In the genomic region with DNA sequence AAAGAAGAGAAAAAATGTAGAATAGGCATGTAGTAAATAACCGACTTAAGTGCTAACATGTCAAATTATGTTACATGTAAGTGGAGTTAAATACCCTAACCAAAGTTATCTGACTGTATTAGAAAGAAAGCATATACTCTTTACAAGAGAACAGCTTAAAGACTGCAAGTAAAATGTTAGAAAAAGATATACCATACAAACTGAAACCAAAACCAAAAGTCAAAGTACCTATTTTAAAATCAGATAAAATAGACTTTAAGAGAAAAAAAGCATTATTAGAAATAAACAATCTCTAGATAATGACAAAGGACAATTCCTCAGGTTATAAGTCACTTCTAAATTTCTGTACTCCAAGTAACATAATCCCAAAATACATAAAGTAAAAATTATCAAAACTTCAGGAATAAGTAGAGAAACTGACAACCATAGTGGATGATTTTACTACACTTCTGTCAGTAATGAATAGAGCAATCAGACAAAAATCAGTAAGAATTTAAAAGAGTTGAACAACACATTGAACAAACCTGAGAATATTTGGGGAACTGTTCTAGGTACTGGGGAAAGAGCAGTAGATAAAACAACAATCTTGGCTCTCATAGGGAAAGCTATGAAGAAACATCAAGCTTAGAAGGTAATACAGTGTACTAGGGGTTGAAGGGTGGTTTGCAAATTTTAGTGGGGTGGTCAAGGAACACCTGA, we compare ENCODE assay signal across 13 cellular contexts.
A peak's percentile ranks its signal among the peaks of the same experiment; 100 is the strongest.
DNase-seq lines count a peak whose midpoint lies in the region; ATAC-seq and TF ChIP-seq lines count a peak whose summit lies in the region.
"Had no signal": no experiment of that assay in that cellular context is flagged by ENCODE, and none has a peak within 500 bp of the region (broad histone marks: within the 10 kb centered on the region; RNA-seq: fewer than 3 reads in every experiment).

No MANE protein-coding gene starts in this region.

- in situ Hi-C loops in HAP-1 (cut with MboI; ENCODE audit: low sequenced_read_pairs) = no loop called here

- no peak overlapping the region for H3K27ac ChIP-seq in Karpas-422 (ENCODE audit: low read length)

- intact Hi-C loops in activated CD4-positive, alpha-beta T cell treated with anti-CD3 and anti-CD28 coated beads, Interleukin-2, amount 10 ng/mL, durations not matched to agents 24 days and 14 days (cut with micrococcal nuclease) = loop anchor here (1.0 to 10.0 kb wide), 4 partner anchors 9 to 957 kb away; a partner anchor contains a TSS
- intact Hi-C loops in natural killer cell (cut with micrococcal nuclease) = loop anchor here (5.0 kb wide), 2 partner anchors 46 to 66 kb away; no protein-coding TSS in a partner anchor

- H3K4me3 ChIP-seq in Karpas-422 (ENCODE audit: low read length) = no peak overlapping the region
- no peak overlapping the region for H3K4me3 ChIP-seq in HAP-1

- no peaks in the 10 kb centered on the region for H3K9me2 ChIP-seq in Karpas-422 (replicated peaks; ENCODE audit: insufficient read depth, low read length)

- H3K4me1 ChIP-seq in Karpas-422 (ENCODE audit: low read length) = no peaks in the 10 kb centered on the region
- H3K4me1 ChIP-seq in HAP-1 = no peaks in the 10 kb centered on the region

- H3K9me3 Mint-ChIP-seq in activated CD4-positive, alpha-beta T cell treated with anti-CD3 and anti-CD28 coated beads, Interleukin-2, amount 10 ng/mL, durations not matched to agents 24 days and 14 days = peaks cover 5% of the 10 kb centered on the region
- no peaks in the 10 kb centered on the region for H3K9me3 Mint-ChIP-seq in activated T-helper 17 cell treated with anti-CD3 and anti-CD28 coated beads, Interleukin-2, amount 50 U/mL, for 72 hours
- H3K9me3 Mint-ChIP-seq in natural killer cell = peaks cover 0 to 2% of the 10 kb centered on the region in 2 donors

- no peaks in the 10 kb centered on the region for H3K27me3 ChIP-seq in Karpas-422 (ENCODE audit: low read length)
- H3K27me3 ChIP-seq in HAP-1 (ENCODE audit: low read depth) = no peaks in the 10 kb centered on the region

- no peak overlapping the region for H2AFZ ChIP-seq in Karpas-422 (ENCODE audit: low read length)

- H3K4me3 Mint-ChIP-seq in activated CD4-positive, alpha-beta T cell treated with anti-CD3 and anti-CD28 coated beads, Interleukin-2, amount 10 ng/mL, durations not matched to agents 24 days and 14 days = peak overlapping the region; percentile 53
- H3K4me3 Mint-ChIP-seq in activated T-helper 17 cell treated with anti-CD3 and anti-CD28 coated beads, Interleukin-2, amount 50 U/mL, for 72 hours = peak overlapping the region; percentile 66
- peak overlapping the region; percentile 72 for H3K4me3 Mint-ChIP-seq in natural killer cell
- H3K4me3 Mint-ChIP-seq: activated B cell treated with CpG ODN at 0.5 μM for 24 hours, brain had no signal

- H3K27ac Mint-ChIP-seq in activated CD4-positive, alpha-beta T cell treated with anti-CD3 and anti-CD28 coated beads, Interleukin-2, amount 10 ng/mL, durations not matched to agents 24 days and 14 days = peak overlapping the region; percentile 86
- peak overlapping the region; percentile 73 for H3K27ac Mint-ChIP-seq in activated T-helper 17 cell treated with anti-CD3 and anti-CD28 coated beads, Interleukin-2, amount 50 U/mL, for 72 hours
- H3K27ac Mint-ChIP-seq in natural killer cell = peak overlapping the region; percentile 72 to 87
- H3K27ac Mint-ChIP-seq: activated B cell treated with CpG ODN at 0.5 μM for 24 hours had no signal

- H3K79me2 ChIP-seq in Karpas-422 (ENCODE audit: low read length) = no peaks in the 10 kb centered on the region

- H3K9ac ChIP-seq in Karpas-422 (ENCODE audit: low read length) = no peak overlapping the region

- H3K36me3 ChIP-seq in Karpas-422 (ENCODE audit: insufficient read depth, low read length) (no peaks in the 10 kb centered on the region), HAP-1 (replicated peaks) (no peaks in the 10 kb centered on the region)

- H3K4me2 ChIP-seq in Karpas-422 (ENCODE audit: low read depth, low read length, poor library complexity, severe bottlenecking) = peak overlapping the region; percentile 31

- H3K27me3 Mint-ChIP-seq in activated CD4-positive, alpha-beta T cell treated with anti-CD3 and anti-CD28 coated beads, Interleukin-2, amount 10 ng/mL, durations not matched to agents 24 days and 14 days = no peaks in the 10 kb centered on the region
- H3K27me3 Mint-ChIP-seq in activated T-helper 17 cell treated with anti-CD3 and anti-CD28 coated beads, Interleukin-2, amount 50 U/mL, for 72 hours = no peaks in the 10 kb centered on the region
- no peaks in the 10 kb centered on the region for H3K27me3 Mint-ChIP-seq in natural killer cell (ENCODE audit: low read depth in 2 of 2)
- H3K27me3 Mint-ChIP-seq: activated B cell treated with CpG ODN at 0.5 μM for 24 hours, brain had no signal

- H3K4me1 Mint-ChIP-seq in activated CD4-positive, alpha-beta T cell treated with anti-CD3 and anti-CD28 coated beads, Interleukin-2, amount 10 ng/mL, durations not matched to agents 24 days and 14 days = peaks cover 37% of the 10 kb centered on the region
- H3K4me1 Mint-ChIP-seq in activated T-helper 17 cell treated with anti-CD3 and anti-CD28 coated beads, Interleukin-2, amount 50 U/mL, for 72 hours = peaks cover 35% of the 10 kb centered on the region
- H3K4me1 Mint-ChIP-seq in natural killer cell = peaks cover 42 to 45% of the 10 kb centered on the region in 2 donors

- TF ChIP-seq CTCF in natural killer cell (IDR thresholded peaks at IDR 0.05) = no peak

- H3K36me3 Mint-ChIP-seq in activated CD4-positive, alpha-beta T cell treated with anti-CD3 and anti-CD28 coated beads, Interleukin-2, amount 10 ng/mL, durations not matched to agents 24 days and 14 days (ENCODE audit: low read depth) = no peaks in the 10 kb centered on the region
- no peaks in the 10 kb centered on the region for H3K36me3 Mint-ChIP-seq in activated T-helper 17 cell treated with anti-CD3 and anti-CD28 coated beads, Interleukin-2, amount 50 U/mL, for 72 hours (ENCODE audit: low read depth)
- no peaks in the 10 kb centered on the region for H3K36me3 Mint-ChIP-seq in natural killer cell
- H3K36me3 Mint-ChIP-seq: brain had no signal

- ATAC-seq in activated T-helper 17 cell treated with anti-CD3 and anti-CD28 coated beads, Interleukin-2, amount 50 U/mL, for 72 hours (replicated peaks) = peak; percentile 20
- ATAC-seq in natural killer cell = no peak

- no peak for DNase-seq in activated CD4-positive, alpha-beta T cell treated with anti-CD3 and anti-CD28 coated beads, Interleukin-2, amount 10 ng/mL, durations not matched to agents 24 days and 14 days
- DNase-seq in activated CD4-positive, alpha-beta T cell treated with anti-CD3 and anti-CD28 coated beads for 48 hours = no peak
- DNase-seq in Karpas-422 (no peak), natural killer cell (no peak), HCEC 1CT (no peak), HAP-1 (ENCODE audit: low spot score in 2 of 2) (no peak)
- no peak for DNase-seq in activated CD4-positive, CD25-positive, alpha-beta regulatory T cell (lab: John Stamatoyannopoulos, UW)
- DNase-seq: activated B cell treated with CpG ODN at 0.5 μM for 24 hours, KBM-7, NCI-H1417 treated with DMSO at 0.1 percent for 48 hours, NCI-H345 had no signal

- H3K9me3 ChIP-seq in Karpas-422 (ENCODE audit: low read length) = no peaks in the 10 kb centered on the region
- no peaks in the 10 kb centered on the region for H3K9me3 ChIP-seq in HAP-1

- H4K20me1 ChIP-seq in Karpas-422 (ENCODE audit: insufficient read depth, low read depth, low read length) = no peaks in the 10 kb centered on the region
